ENCODE assay signal across 13 cellular contexts in genomic region chr9:117303643-117304230, GRCh38.
A peak's percentile ranks its signal among the peaks of the same experiment; 100 is the strongest.
DNase-seq lines count a peak whose midpoint lies in the region; ATAC-seq and TF ChIP-seq lines count a peak whose summit lies in the region.
"Had no signal": no experiment of that assay in that cellular context is flagged by ENCODE, and none has a peak within 500 bp of the region (broad histone marks: within the 10 kb centered on the region; RNA-seq: fewer than 3 reads in every experiment).

No MANE protein-coding gene starts in this region.

- no peaks in the 10 kb centered on the region for H3K79me2 ChIP-seq in SK-N-SH (ENCODE audit: insufficient read depth)

- ATAC-seq in SK-N-SH treated with all-trans-retinoic acid at 6 μM for 48 hours = no peak
- no peak for ATAC-seq in stimulated activated naive B cell treated with anti-CD40 and anti-IgM and Interleukin-4, amounts not matched to agents 10 μg/mL and 1 μg/mL and 100 μg/mL, for 72 hours (replicated peaks)

- H4K20me1 ChIP-seq in SK-N-SH (ENCODE audit: insufficient read depth) = no peaks in the 10 kb centered on the region

- intact Hi-C loops in spleen (cut with DNase I; ENCODE audit: low total_unique reads) = no loop called here

- DNase-seq in SK-N-SH = peak; percentile 37
- no peak for DNase-seq in glutamatergic neuron
- no peak for DNase-seq in midbrain (lab: John Stamatoyannopoulos, UW)
- no peak for DNase-seq in stimulated activated naive B cell treated with anti-CD40 and anti-IgM and Interleukin-4, amounts not matched to agents 10 μg/mL and 1 μg/mL and 100 μg/mL, for 72 hours
- no peak for DNase-seq in spleen
- DNase-seq: CD4-positive, alpha-beta memory T cell; DMS79; GOT3 had no signal

- TF ChIP-seq EP300 in SK-N-SH (IDR thresholded peaks at IDR 0.05; ENCODE audit: borderline replicate concordance in 1 of 2, low read depth in 1 of 2, low read length in 1 of 2) = peak in 1 of 2 experiments; percentile 71; a peak in 2 of 4 replicates

- H3K4me2 ChIP-seq in SK-N-SH = no peak overlapping the region

- H3K36me3 Mint-ChIP-seq in glutamatergic neuron (ENCODE audit: unreplicated experiment) = peaks cover 5% of the 10 kb centered on the region
- no peaks in the 10 kb centered on the region for H3K36me3 Mint-ChIP-seq in stimulated activated naive B cell treated with anti-CD40 and anti-IgM and Interleukin-4, amounts not matched to agents 10 μg/mL and 1 μg/mL and 100 μg/mL, for 72 hours
- H3K36me3 Mint-ChIP-seq: CD4-positive, alpha-beta memory T cell had no signal

- H2AFZ ChIP-seq in SK-N-SH (ENCODE audit: low read depth) = no peak overlapping the region

- 31% methylated on average over 4 of the region's 5 CpGs for WGBS in SK-N-SH (ENCODE audit: low lambda C conversion rate)
- WGBS in spleen, 5 donors = 84 to 87% (median 85%) methylated on average over 4 to 5 of the region's 5 CpGs

- no peaks in the 10 kb centered on the region for H3K9me2 ChIP-seq in SK-N-SH

- H3K27me3 ChIP-seq in SK-N-SH (ENCODE audit: insufficient read depth) = no peaks in the 10 kb centered on the region
- H3K27me3 ChIP-seq in spleen (replicated peaks in 1 of 7) = no peaks in the 10 kb centered on the region

- POLR2A ChIA-PET in SK-N-SH (lab: Yijun Ruan, JAX) = interaction anchor here (0.5 to 2.9 kb wide), 8 partner anchors 25 to 100 kb away, joined by 3 to 9 read pairs (median 4); no protein-coding TSS in a partner anchor

- peak overlapping the region; percentile 69 for H3K27ac Mint-ChIP-seq in glutamatergic neuron (ENCODE audit: unreplicated experiment)
- no peak overlapping the region for H3K27ac Mint-ChIP-seq in stimulated activated naive B cell treated with anti-CD40 and anti-IgM and Interleukin-4, amounts not matched to agents 10 μg/mL and 1 μg/mL and 100 μg/mL, for 72 hours
- H3K27ac Mint-ChIP-seq: B cell; CD4-positive, alpha-beta memory T cell had no signal

- H3K4me3 Mint-ChIP-seq in glutamatergic neuron (ENCODE audit: unreplicated experiment) = peak overlapping the region; percentile 25
- no peak overlapping the region for H3K4me3 Mint-ChIP-seq in stimulated activated naive B cell treated with anti-CD40 and anti-IgM and Interleukin-4, amounts not matched to agents 10 μg/mL and 1 μg/mL and 100 μg/mL, for 72 hours
- H3K4me3 Mint-ChIP-seq: B cell; CD4-positive, alpha-beta memory T cell had no signal

- no peak overlapping the region for H3K9ac ChIP-seq in SK-N-SH

- H3K4me1 ChIP-seq in SK-N-SH (ENCODE audit: control insufficient read depth in 1 of 2, insufficient read depth in 2 of 2, low read depth in 1 of 2, low read length in 1 of 2) = peaks cover 0 to 63% of the 10 kb centered on the region in 2 experiments; a peak in 2 of 4 replicates
- H3K4me1 ChIP-seq in spleen = no peaks in the 10 kb centered on the region
- H3K4me1 ChIP-seq: HAP-1 had no signal

- H3K27ac ChIP-seq in SK-N-SH (ENCODE audit: low read depth in 2 of 2, low read length in 1 of 2) (peak overlapping the region in 1 of 2 experiments; percentile 92; a peak in 2 of 4 replicates), VCaP (peak overlapping the region; percentile 57; the same call in 1 of the 2 replicates), spleen (no peak overlapping the region)
- H3K27ac ChIP-seq: C4-2B had no signal

- no peaks in the 10 kb centered on the region for H3K27me3 Mint-ChIP-seq in glutamatergic neuron (ENCODE audit: unreplicated experiment)
- H3K27me3 Mint-ChIP-seq in stimulated activated naive B cell treated with anti-CD40 and anti-IgM and Interleukin-4, amounts not matched to agents 10 μg/mL and 1 μg/mL and 100 μg/mL, for 72 hours = no peaks in the 10 kb centered on the region
- H3K27me3 Mint-ChIP-seq: CD4-positive, alpha-beta memory T cell had no signal

- peaks cover 66% of the 10 kb centered on the region for H3K4me1 Mint-ChIP-seq in glutamatergic neuron (ENCODE audit: low read depth, unreplicated experiment)
- no peaks in the 10 kb centered on the region for H3K4me1 Mint-ChIP-seq in stimulated activated naive B cell treated with anti-CD40 and anti-IgM and Interleukin-4, amounts not matched to agents 10 μg/mL and 1 μg/mL and 100 μg/mL, for 72 hours
- H3K4me1 Mint-ChIP-seq: B cell; CD4-positive, alpha-beta memory T cell had no signal

- TF ChIP-seq CTCF in SK-N-SH (IDR thresholded peaks at IDR 0.05) (no peak), VCaP (conservative IDR thresholded peaks at IDR 0.05) (no peak), glutamatergic neuron (IDR thresholded peaks at IDR 0.05; ENCODE audit: partially characterized antibody, unreplicated experiment) (no peak), spleen (IDR thresholded peaks at IDR 0.05 in 8 of 11, conservative IDR thresholded peaks at IDR 0.05 in 3 of 11) (no peak)

- H3K9me3 ChIP-seq in SK-N-SH (no peaks in the 10 kb centered on the region), spleen (no peaks in the 10 kb centered on the region)
- H3K9me3 ChIP-seq: HAP-1 had no signal

- CTCF ChIA-PET in SK-N-SH (lab: Yijun Ruan, JAX) = interaction anchor here (1.1 to 2.8 kb wide), 6 partner anchors 22 to 120 kb away, joined by 3 to 24 read pairs (median 5); no protein-coding TSS in a partner anchor

- TF ChIP-seq POLR2A in spleen (IDR thresholded peaks at IDR 0.05) = no peak

- H3K4me3 ChIP-seq in SK-N-SH (ENCODE audit: low read depth in 2 of 2, low read length in 1 of 2) = no peak overlapping the region
- no peak overlapping the region for H3K4me3 ChIP-seq in spleen
- H3K4me3 ChIP-seq: HAP-1 had no signal

- peaks cover 9% of the 10 kb centered on the region for H3K9me3 Mint-ChIP-seq in glutamatergic neuron (ENCODE audit: unreplicated experiment)
- no peaks in the 10 kb centered on the region for H3K9me3 Mint-ChIP-seq in stimulated activated naive B cell treated with anti-CD40 and anti-IgM and Interleukin-4, amounts not matched to agents 10 μg/mL and 1 μg/mL and 100 μg/mL, for 72 hours

- no peaks in the 10 kb centered on the region for H3K36me3 ChIP-seq in SK-N-SH (replicated peaks in 1 of 2; ENCODE audit: control insufficient read depth in 1 of 2, insufficient read depth in 2 of 2, low read length in 1 of 2)
- no peaks in the 10 kb centered on the region for H3K36me3 ChIP-seq in spleen
- H3K36me3 ChIP-seq: HAP-1 had no signal

- no peak for TF ChIP-seq RAD21 in SK-N-SH (IDR thresholded peaks at IDR 0.05; ENCODE audit: low read length)

- no peaks in the 10 kb centered on the region for H3F3A ChIP-seq in SK-N-SH (replicated peaks; ENCODE audit: insufficient read depth)

TF ChIP-seq in SK-N-SH, 30 proteins besides CTCF, POLR2A, EP300 and RAD21:
- TF ChIP-seq GATA2 (CRISPR knock-in tag; IDR thresholded peaks at IDR 0.05) = peak; percentile 76
- TF ChIP-seq RXRA (IDR thresholded peaks at IDR 0.05; ENCODE audit: borderline replicate concordance, low read depth) = no peak

TF ChIP-seq in SK-N-SH treated with all-trans-retinoic acid at 6 μM for 48 hours, 23 proteins besides CTCF, POLR2A, EP300 and RAD21 (continues in another document):
- TF ChIP-seq CSDC2 (CRISPR knock-in tag; IDR thresholded peaks at IDR 0.05) (no peak), TCF4 (CRISPR knock-in tag; IDR thresholded peaks at IDR 0.05; ENCODE audit: borderline replicate concordance) (no peak), ZFP30 (CRISPR knock-in tag; IDR thresholded peaks at IDR 0.05) (no peak), SNAI2 (CRISPR knock-in tag; IDR thresholded peaks at IDR 0.05) (no peak), OSR1 (CRISPR knock-in tag; IDR thresholded peaks at IDR 0.05) (no peak), BACH2 (CRISPR knock-in tag; IDR thresholded peaks at IDR 0.05; ENCODE audit: borderline replicate concordance) (no peak), ZC3H10 (CRISPR knock-in tag; IDR thresholded peaks at IDR 0.05) (no peak), CREB5 (CRISPR knock-in tag; IDR thresholded peaks at IDR 0.05; ENCODE audit: low read depth) (no peak), ISL1 (CRISPR knock-in tag; IDR thresholded peaks at IDR 0.05) (no peak), PPARA (CRISPR knock-in tag; IDR thresholded peaks at IDR 0.05; ENCODE audit: borderline replicate concordance) (no peak), GLIS3 (CRISPR knock-in tag; IDR thresholded peaks at IDR 0.05) (no peak), ARNTL (CRISPR knock-in tag; IDR thresholded peaks at IDR 0.05; ENCODE audit: borderline replicate concordance, low read depth) (no peak)
- TF ChIP-seq, protein P1, sequence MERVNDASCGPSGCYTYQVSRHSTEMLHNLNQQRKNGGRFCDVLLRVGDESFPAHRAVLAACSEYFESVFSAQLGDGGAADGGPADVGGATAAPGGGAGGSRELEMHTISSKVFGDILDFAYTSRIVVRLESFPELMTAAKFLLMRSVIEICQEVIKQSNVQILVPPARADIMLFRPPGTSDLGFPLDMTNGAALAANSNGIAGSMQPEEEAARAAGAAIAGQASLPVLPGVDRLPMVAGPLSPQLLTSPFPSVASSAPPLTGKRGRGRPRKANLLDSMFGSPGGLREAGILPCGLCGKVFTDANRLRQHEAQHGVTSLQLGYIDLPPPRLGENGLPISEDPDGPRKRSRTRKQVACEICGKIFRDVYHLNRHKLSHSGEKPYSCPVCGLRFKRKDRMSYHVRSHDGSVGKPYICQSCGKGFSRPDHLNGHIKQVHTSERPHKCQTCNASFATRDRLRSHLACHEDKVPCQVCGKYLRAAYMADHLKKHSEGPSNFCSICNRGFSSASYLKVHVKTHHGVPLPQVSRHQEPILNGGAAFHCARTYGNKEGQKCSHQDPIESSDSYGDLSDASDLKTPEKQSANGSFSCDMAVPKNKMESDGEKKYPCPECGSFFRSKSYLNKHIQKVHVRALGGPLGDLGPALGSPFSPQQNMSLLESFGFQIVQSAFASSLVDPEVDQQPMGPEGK (CRISPR knock-in tag; IDR thresholded peaks at IDR 0.05; ENCODE audit: borderline replicate concordance) = no peak
